1 cellular context compared by ENCODE assay signal in the genomic region with DNA sequence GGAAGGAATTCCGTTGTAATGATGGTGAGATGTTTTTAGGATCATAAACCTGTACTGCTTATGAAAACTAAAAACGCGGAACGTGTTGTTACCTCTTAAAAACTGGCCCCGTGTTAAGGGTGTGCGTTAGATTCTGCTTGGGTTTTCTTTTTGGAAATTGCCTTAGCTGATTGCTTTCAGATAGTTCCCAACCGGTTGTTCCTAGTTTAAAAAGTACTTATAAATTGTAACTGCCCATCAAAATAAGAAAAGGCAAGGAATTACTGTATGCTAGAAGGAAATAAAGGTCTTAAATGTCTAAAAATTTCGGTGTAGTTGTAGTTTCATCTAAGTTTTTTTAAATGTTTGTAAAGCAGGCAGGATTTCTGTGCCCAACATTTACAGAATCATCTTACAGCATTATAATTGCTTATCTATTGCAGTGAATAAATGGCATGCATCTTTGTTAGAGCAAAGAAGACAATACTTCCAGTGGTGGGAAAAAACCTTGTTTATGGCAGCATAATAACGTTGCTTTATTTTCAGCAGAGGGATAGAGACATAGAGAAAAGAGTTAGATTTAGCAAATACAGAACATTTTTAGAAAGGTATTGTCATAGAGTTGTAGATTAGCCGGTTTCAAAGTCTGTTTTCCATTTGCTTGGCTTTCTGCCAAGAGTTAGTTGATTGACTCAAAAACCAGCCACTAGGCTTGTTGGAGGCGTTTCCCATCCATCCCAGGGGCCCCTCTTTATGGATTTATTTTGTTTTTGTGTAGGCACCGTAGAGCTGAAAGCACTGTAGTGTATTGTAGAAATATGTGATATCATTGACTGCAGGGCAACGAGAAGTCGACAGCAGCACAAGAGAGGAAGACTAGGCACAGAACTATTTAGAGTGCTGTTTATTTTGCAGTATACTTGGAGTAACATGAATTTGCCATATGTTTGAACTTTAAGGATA.
A peak's percentile ranks its signal among the peaks of the same experiment; 100 is the strongest.
TF ChIP-seq lines count a peak whose summit lies in the region.

No MANE protein-coding gene starts in this region.

TF ChIP-seq in SK-N-SH, 30 proteins besides CTCF, POLR2A, EP300 and RAD21 (continued from another document):
- TF ChIP-seq, protein P1, sequence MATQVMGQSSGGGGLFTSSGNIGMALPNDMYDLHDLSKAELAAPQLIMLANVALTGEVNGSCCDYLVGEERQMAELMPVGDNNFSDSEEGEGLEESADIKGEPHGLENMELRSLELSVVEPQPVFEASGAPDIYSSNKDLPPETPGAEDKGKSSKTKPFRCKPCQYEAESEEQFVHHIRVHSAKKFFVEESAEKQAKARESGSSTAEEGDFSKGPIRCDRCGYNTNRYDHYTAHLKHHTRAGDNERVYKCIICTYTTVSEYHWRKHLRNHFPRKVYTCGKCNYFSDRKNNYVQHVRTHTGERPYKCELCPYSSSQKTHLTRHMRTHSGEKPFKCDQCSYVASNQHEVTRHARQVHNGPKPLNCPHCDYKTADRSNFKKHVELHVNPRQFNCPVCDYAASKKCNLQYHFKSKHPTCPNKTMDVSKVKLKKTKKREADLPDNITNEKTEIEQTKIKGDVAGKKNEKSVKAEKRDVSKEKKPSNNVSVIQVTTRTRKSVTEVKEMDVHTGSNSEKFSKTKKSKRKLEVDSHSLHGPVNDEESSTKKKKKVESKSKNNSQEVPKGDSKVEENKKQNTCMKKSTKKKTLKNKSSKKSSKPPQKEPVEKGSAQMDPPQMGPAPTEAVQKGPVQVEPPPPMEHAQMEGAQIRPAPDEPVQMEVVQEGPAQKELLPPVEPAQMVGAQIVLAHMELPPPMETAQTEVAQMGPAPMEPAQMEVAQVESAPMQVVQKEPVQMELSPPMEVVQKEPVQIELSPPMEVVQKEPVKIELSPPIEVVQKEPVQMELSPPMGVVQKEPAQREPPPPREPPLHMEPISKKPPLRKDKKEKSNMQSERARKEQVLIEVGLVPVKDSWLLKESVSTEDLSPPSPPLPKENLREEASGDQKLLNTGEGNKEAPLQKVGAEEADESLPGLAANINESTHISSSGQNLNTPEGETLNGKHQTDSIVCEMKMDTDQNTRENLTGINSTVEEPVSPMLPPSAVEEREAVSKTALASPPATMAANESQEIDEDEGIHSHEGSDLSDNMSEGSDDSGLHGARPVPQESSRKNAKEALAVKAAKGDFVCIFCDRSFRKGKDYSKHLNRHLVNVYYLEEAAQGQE (IDR thresholded peaks at IDR 0.05; ENCODE audit: low read depth, low read length): no peak
- TF ChIP-seq MAX (IDR thresholded peaks at IDR 0.05; ENCODE audit: low read depth): peak; percentile 1; the same call in 1 of the 2 replicates
- TF ChIP-seq TAF1 (IDR thresholded peaks at IDR 0.05; ENCODE audit: borderline replicate concordance, low read depth, low read length): no peak
- no peak for TF ChIP-seq NRF1 (IDR thresholded peaks at IDR 0.05; ENCODE audit: low read depth, low read length)
- no peak for TF ChIP-seq TCF12 (IDR thresholded peaks at IDR 0.05)
- no peak for TF ChIP-seq TEAD4 (IDR thresholded peaks at IDR 0.05; ENCODE audit: borderline replicate concordance, insufficient read depth)
- no peak; the same call in 1 of the 2 replicates for TF ChIP-seq POLR2AphosphoS5 (IDR thresholded peaks at IDR 0.05; ENCODE audit: low read depth, low read length)
- TF ChIP-seq USF2 (IDR thresholded peaks at IDR 0.05; ENCODE audit: borderline replicate concordance, low read depth, low read length): no peak
- peak; percentile 98 for TF ChIP-seq NFIC (IDR thresholded peaks at IDR 0.05; ENCODE audit: borderline replicate concordance)
- no peak for TF ChIP-seq FOSL2 (IDR thresholded peaks at IDR 0.05; ENCODE audit: borderline replicate concordance, low read depth)
- TF ChIP-seq PBX3 (IDR thresholded peaks at IDR 0.05): peak; percentile 99
- TF ChIP-seq, protein P2, sequence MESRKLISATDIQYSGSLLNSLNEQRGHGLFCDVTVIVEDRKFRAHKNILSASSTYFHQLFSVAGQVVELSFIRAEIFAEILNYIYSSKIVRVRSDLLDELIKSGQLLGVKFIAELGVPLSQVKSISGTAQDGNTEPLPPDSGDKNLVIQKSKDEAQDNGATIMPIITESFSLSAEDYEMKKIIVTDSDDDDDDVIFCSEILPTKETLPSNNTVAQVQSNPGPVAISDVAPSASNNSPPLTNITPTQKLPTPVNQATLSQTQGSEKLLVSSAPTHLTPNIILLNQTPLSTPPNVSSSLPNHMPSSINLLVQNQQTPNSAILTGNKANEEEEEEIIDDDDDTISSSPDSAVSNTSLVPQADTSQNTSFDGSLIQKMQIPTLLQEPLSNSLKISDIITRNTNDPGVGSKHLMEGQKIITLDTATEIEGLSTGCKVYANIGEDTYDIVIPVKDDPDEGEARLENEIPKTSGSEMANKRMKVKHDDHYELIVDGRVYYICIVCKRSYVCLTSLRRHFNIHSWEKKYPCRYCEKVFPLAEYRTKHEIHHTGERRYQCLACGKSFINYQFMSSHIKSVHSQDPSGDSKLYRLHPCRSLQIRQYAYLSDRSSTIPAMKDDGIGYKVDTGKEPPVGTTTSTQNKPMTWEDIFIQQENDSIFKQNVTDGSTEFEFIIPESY (IDR thresholded peaks at IDR 0.05; ENCODE audit: borderline replicate concordance, low read depth): no peak
- no peak for TF ChIP-seq GABPA (IDR thresholded peaks at IDR 0.05; ENCODE audit: low read depth)
- TF ChIP-seq MEF2A (IDR thresholded peaks at IDR 0.05; ENCODE audit: borderline replicate concordance, low read depth): peak; percentile 21; the same call in 1 of the 2 replicates
- no peak for TF ChIP-seq RXRA (IDR thresholded peaks at IDR 0.05; ENCODE audit: borderline replicate concordance, low read depth)
- no peak; the same call in 1 of the 2 replicates for TF ChIP-seq RCOR1 (IDR thresholded peaks at IDR 0.05; ENCODE audit: low read length)
TF ChIP-seq in SK-N-SH: peak in this region for 7.
